In the genomic region with DNA sequence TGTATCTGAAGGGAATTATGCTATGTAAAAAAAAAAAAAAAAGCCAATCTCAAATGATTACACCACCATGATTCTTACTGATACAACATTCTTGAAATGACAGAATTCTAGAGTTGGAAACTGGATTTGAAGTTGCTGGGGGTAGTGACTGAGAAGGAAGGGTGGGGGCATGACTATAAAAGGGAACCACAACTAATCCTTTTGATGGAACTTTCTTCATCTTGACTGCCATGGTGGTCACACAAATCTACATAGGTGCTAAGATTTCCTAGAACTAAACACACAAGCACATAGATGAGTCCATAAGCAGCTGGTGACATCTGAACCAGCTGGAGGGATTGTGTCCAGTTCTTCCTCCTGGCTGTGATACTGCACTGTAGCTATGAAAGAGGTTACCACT, we compare ENCODE assay signal across 14 cellular contexts. TPM values are rescaled to one million over a fixed set of nuclear protein-coding genes. Genes with fewer than 3 reads are reported as not detected.
DNase-seq lines count a peak whose midpoint lies in the region; ATAC-seq and FAIRE-seq lines count a peak whose summit lies in the region.
"Had no signal": no experiment of that assay in that cellular context is flagged by ENCODE, and none has a peak within 500 bp of the region (broad histone marks: within the 10 kb centered on the region; RNA-seq: fewer than 3 reads in every experiment).

No MANE protein-coding gene starts in this region.

- intact Hi-C loops in activated T-helper 2 cell treated with anti-CD3 and anti-CD28 coated beads, Interferon-gamma antibody, Interleukin-2, Interleukin-4, amounts not matched to agents 10 μg/mL and 5 μg/mL and 100 μg/mL, durations not matched to agents 14 hours and 24 hours and 36 hours (cut with micrococcal nuclease) = loop anchor here (1.0 to 10.0 kb wide), 2 partner anchors 8 to 1294 kb away; a partner anchor contains a TSS

- DNase-seq in activated naive CD4-positive, alpha-beta T cell treated with anti-CD3 and anti-CD28 coated beads, Interleukin-2, amount 50 U/mL, for 72 hours (ENCODE audit: low spot score in 2 of 2) = peak in 1 of 2 donors; percentile 16
- no peak for DNase-seq in activated naive CD4-positive, alpha-beta T cell treated with anti-CD3 and anti-CD28 coated beads, Interleukin-2, amount 50 U/mL, for 16 hours
- DNase-seq in GM18507 (ENCODE audit: extremely low spot score, insufficient read length, low read depth) (no peak), DMS114 treated with DMSO at 0.1 percent for 48 hours (lab: John Stamatoyannopoulos, UW; ENCODE audit: unreplicated experiment) (no peak)
- DNase-seq in activated T-helper 2 cell treated with anti-CD3 and anti-CD28 coated beads, Interferon-gamma antibody, Interleukin-2, Interleukin-4, amounts not matched to agents 10 μg/mL and 5 μg/mL and 100 μg/mL, durations not matched to agents 14 hours and 24 hours and 36 hours (ENCODE audit: low spot score) = no peak
- no peak for DNase-seq in stimulated activated naive CD8-positive, alpha-beta T cell treated with anti-CD3 and anti-CD28 coated beads, Interleukin-15, Interleukin-2, amounts not matched to agents 100 U/mL and 50 U/mL, for 24 hours
- DNase-seq: CD8-positive, alpha-beta T cell; NCI-H1436 treated with DMSO at 0.1 percent for 48 hours; NCI-H2081 treated with DMSO at 0.1 percent for 48 hours; NCI-H524; Peyer's patch; SHP77 treated with DMSO at 0.1 percent for 48 hours had no signal

- peak overlapping the region; percentile 32 to 91 for H3K27ac Mint-ChIP-seq in activated naive CD4-positive, alpha-beta T cell treated with anti-CD3 and anti-CD28 coated beads, Interleukin-2, amount 50 U/mL, for 72 hours
- peak overlapping the region; percentile 6 for H3K27ac Mint-ChIP-seq in activated T-helper 2 cell treated with anti-CD3 and anti-CD28 coated beads, Interferon-gamma antibody, Interleukin-2, Interleukin-4, amounts not matched to agents 10 μg/mL and 5 μg/mL and 100 μg/mL, durations not matched to agents 14 hours and 24 hours and 36 hours
- H3K27ac Mint-ChIP-seq: B cell; CD8-positive, alpha-beta T cell had no signal

- H3K36me3 Mint-ChIP-seq in activated naive CD4-positive, alpha-beta T cell treated with anti-CD3 and anti-CD28 coated beads, Interleukin-2, amount 50 U/mL, for 72 hours = no peaks in the 10 kb centered on the region
- H3K36me3 Mint-ChIP-seq in activated T-helper 2 cell treated with anti-CD3 and anti-CD28 coated beads, Interferon-gamma antibody, Interleukin-2, Interleukin-4, amounts not matched to agents 10 μg/mL and 5 μg/mL and 100 μg/mL, durations not matched to agents 14 hours and 24 hours and 36 hours (ENCODE audit: low read depth) = no peaks in the 10 kb centered on the region
- H3K36me3 Mint-ChIP-seq: CD8-positive, alpha-beta T cell had no signal

- no peak overlapping the region for H3K4me3 Mint-ChIP-seq in activated T-helper 2 cell treated with anti-CD3 and anti-CD28 coated beads, Interferon-gamma antibody, Interleukin-2, Interleukin-4, amounts not matched to agents 10 μg/mL and 5 μg/mL and 100 μg/mL, durations not matched to agents 14 hours and 24 hours and 36 hours (ENCODE audit: low read depth)
- H3K4me3 Mint-ChIP-seq: B cell; CD8-positive, alpha-beta T cell had no signal

- H3K9me3 Mint-ChIP-seq in activated naive CD4-positive, alpha-beta T cell treated with anti-CD3 and anti-CD28 coated beads, Interleukin-2, amount 50 U/mL, for 72 hours = peaks cover 5 to 6% of the 10 kb centered on the region in 2 donors
- H3K9me3 Mint-ChIP-seq in activated T-helper 2 cell treated with anti-CD3 and anti-CD28 coated beads, Interferon-gamma antibody, Interleukin-2, Interleukin-4, amounts not matched to agents 10 μg/mL and 5 μg/mL and 100 μg/mL, durations not matched to agents 14 hours and 24 hours and 36 hours = peaks cover 7% of the 10 kb centered on the region
- H3K9me3 Mint-ChIP-seq: CD8-positive, alpha-beta T cell had no signal

- FAIRE-seq in GM18507 (lab: Jason Lieb, UNC) = peak; percentile 29

- peaks cover 35% of the 10 kb centered on the region for H3K4me1 Mint-ChIP-seq in activated T-helper 2 cell treated with anti-CD3 and anti-CD28 coated beads, Interferon-gamma antibody, Interleukin-2, Interleukin-4, amounts not matched to agents 10 μg/mL and 5 μg/mL and 100 μg/mL, durations not matched to agents 14 hours and 24 hours and 36 hours (ENCODE audit: low read depth)

- no peaks in the 10 kb centered on the region for H3K27me3 Mint-ChIP-seq in activated T-helper 2 cell treated with anti-CD3 and anti-CD28 coated beads, Interferon-gamma antibody, Interleukin-2, Interleukin-4, amounts not matched to agents 10 μg/mL and 5 μg/mL and 100 μg/mL, durations not matched to agents 14 hours and 24 hours and 36 hours (ENCODE audit: low read depth)
- H3K27me3 Mint-ChIP-seq: B cell had no signal

- peak; percentile 48 to 69 for ATAC-seq in activated naive CD4-positive, alpha-beta T cell treated with anti-CD3 and anti-CD28 coated beads, Interleukin-2, amount 50 U/mL, for 72 hours
- ATAC-seq in stimulated activated naive CD8-positive, alpha-beta T cell treated with anti-CD3 and anti-CD28 coated beads, Interleukin-15, Interleukin-2, amounts not matched to agents 100 U/mL and 50 U/mL, for 24 hours = peak; percentile 47
- no peak for ATAC-seq in HG03196 (IDR thresholded peaks at IDR 0.05; ENCODE audit: unreplicated experiment)
- ATAC-seq: CD8-positive, alpha-beta T cell had no signal

RNA-seq across cellular contexts. Expression of a gene that starts 51.4 kb away (rescaled TPM):
- 1 to 10 TPM; 5.8 to 6.9 TPM for total RNA-seq in activated naive CD4-positive, alpha-beta T cell treated with anti-CD3 and anti-CD28 coated beads, Interleukin-2, amount 50 U/mL, for 72 hours
- total RNA-seq in activated T-helper 2 cell treated with anti-CD3 and anti-CD28 coated beads, Interferon-gamma antibody, Interleukin-2, Interleukin-4, amounts not matched to agents 10 μg/mL and 5 μg/mL and 100 μg/mL, durations not matched to agents 14 hours and 24 hours and 36 hours = 0.51 and 1.3 TPM in 2 replicates
